1 cellular context compared by ENCODE assay signal in genomic region chr18:21486905-21487437, GRCh38.
TF ChIP-seq lines count a peak whose summit lies in the region.

No MANE protein-coding gene starts in this region.

TF ChIP-seq in K562, 482 proteins besides CTCF, POLR2A, EP300 and RAD21 (continued from another document):
- TF ChIP-seq, protein P1, sequence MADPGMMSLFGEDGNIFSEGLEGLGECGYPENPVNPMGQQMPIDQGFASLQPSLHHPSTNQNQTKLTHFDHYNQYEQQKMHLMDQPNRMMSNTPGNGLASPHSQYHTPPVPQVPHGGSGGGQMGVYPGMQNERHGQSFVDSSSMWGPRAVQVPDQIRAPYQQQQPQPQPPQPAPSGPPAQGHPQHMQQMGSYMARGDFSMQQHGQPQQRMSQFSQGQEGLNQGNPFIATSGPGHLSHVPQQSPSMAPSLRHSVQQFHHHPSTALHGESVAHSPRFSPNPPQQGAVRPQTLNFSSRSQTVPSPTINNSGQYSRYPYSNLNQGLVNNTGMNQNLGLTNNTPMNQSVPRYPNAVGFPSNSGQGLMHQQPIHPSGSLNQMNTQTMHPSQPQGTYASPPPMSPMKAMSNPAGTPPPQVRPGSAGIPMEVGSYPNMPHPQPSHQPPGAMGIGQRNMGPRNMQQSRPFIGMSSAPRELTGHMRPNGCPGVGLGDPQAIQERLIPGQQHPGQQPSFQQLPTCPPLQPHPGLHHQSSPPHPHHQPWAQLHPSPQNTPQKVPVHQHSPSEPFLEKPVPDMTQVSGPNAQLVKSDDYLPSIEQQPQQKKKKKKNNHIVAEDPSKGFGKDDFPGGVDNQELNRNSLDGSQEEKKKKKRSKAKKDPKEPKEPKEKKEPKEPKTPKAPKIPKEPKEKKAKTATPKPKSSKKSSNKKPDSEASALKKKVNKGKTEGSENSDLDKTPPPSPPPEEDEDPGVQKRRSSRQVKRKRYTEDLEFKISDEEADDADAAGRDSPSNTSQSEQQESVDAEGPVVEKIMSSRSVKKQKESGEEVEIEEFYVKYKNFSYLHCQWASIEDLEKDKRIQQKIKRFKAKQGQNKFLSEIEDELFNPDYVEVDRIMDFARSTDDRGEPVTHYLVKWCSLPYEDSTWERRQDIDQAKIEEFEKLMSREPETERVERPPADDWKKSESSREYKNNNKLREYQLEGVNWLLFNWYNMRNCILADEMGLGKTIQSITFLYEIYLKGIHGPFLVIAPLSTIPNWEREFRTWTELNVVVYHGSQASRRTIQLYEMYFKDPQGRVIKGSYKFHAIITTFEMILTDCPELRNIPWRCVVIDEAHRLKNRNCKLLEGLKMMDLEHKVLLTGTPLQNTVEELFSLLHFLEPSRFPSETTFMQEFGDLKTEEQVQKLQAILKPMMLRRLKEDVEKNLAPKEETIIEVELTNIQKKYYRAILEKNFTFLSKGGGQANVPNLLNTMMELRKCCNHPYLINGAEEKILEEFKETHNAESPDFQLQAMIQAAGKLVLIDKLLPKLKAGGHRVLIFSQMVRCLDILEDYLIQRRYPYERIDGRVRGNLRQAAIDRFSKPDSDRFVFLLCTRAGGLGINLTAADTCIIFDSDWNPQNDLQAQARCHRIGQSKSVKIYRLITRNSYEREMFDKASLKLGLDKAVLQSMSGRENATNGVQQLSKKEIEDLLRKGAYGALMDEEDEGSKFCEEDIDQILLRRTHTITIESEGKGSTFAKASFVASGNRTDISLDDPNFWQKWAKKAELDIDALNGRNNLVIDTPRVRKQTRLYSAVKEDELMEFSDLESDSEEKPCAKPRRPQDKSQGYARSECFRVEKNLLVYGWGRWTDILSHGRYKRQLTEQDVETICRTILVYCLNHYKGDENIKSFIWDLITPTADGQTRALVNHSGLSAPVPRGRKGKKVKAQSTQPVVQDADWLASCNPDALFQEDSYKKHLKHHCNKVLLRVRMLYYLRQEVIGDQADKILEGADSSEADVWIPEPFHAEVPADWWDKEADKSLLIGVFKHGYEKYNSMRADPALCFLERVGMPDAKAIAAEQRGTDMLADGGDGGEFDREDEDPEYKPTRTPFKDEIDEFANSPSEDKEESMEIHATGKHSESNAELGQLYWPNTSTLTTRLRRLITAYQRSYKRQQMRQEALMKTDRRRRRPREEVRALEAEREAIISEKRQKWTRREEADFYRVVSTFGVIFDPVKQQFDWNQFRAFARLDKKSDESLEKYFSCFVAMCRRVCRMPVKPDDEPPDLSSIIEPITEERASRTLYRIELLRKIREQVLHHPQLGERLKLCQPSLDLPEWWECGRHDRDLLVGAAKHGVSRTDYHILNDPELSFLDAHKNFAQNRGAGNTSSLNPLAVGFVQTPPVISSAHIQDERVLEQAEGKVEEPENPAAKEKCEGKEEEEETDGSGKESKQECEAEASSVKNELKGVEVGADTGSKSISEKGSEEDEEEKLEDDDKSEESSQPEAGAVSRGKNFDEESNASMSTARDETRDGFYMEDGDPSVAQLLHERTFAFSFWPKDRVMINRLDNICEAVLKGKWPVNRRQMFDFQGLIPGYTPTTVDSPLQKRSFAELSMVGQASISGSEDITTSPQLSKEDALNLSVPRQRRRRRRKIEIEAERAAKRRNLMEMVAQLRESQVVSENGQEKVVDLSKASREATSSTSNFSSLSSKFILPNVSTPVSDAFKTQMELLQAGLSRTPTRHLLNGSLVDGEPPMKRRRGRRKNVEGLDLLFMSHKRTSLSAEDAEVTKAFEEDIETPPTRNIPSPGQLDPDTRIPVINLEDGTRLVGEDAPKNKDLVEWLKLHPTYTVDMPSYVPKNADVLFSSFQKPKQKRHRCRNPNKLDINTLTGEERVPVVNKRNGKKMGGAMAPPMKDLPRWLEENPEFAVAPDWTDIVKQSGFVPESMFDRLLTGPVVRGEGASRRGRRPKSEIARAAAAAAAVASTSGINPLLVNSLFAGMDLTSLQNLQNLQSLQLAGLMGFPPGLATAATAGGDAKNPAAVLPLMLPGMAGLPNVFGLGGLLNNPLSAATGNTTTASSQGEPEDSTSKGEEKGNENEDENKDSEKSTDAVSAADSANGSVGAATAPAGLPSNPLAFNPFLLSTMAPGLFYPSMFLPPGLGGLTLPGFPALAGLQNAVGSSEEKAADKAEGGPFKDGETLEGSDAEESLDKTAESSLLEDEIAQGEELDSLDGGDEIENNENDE (IDR thresholded peaks at IDR 0.05; ENCODE audit: low read depth, low read length): no peak
- no peak for TF ChIP-seq ZNF431 (CRISPR knock-in tag; IDR thresholded peaks at IDR 0.05)
- TF ChIP-seq IFI16 (CRISPR knock-in tag; IDR thresholded peaks at IDR 0.05): no peak
- no peak for TF ChIP-seq CSDE1 (IDR thresholded peaks at IDR 0.05)
